Comparison of ENCODE assay signal across 1 cellular context in genomic region chr12:68344126-68344525, GRCh38.
TF ChIP-seq lines count a peak whose summit lies in the region.

No MANE protein-coding gene starts in this region.

TF ChIP-seq in HepG2, 621 proteins besides CTCF, POLR2A, EP300 and RAD21 (continued from another document and continues in another):
- TF ChIP-seq, protein P1, sequence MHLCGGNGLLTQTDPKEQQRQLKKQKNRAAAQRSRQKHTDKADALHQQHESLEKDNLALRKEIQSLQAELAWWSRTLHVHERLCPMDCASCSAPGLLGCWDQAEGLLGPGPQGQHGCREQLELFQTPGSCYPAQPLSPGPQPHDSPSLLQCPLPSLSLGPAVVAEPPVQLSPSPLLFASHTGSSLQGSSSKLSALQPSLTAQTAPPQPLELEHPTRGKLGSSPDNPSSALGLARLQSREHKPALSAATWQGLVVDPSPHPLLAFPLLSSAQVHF (CRISPR knock-in tag; IDR thresholded peaks at IDR 0.05), result no peak
- TF ChIP-seq XRCC5 (optimal IDR thresholded peaks at IDR 0.05; ENCODE audit: low read length), result no peak
- TF ChIP-seq HIC2 (CRISPR knock-in tag; IDR thresholded peaks at IDR 0.05; ENCODE audit: low read depth), result no peak
- TF ChIP-seq ZNF367 (CRISPR knock-in tag; IDR thresholded peaks at IDR 0.05; ENCODE audit: borderline replicate concordance), result no peak
- no peak for TF ChIP-seq XBP1 (CRISPR knock-in tag; IDR thresholded peaks at IDR 0.05)
- TF ChIP-seq, protein P2, sequence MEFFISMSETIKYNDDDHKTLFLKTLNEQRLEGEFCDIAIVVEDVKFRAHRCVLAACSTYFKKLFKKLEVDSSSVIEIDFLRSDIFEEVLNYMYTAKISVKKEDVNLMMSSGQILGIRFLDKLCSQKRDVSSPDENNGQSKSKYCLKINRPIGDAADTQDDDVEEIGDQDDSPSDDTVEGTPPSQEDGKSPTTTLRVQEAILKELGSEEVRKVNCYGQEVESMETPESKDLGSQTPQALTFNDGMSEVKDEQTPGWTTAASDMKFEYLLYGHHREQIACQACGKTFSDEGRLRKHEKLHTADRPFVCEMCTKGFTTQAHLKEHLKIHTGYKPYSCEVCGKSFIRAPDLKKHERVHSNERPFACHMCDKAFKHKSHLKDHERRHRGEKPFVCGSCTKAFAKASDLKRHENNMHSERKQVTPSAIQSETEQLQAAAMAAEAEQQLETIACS (CRISPR knock-in tag; IDR thresholded peaks at IDR 0.05), result no peak
- TF ChIP-seq ZBED4 (CRISPR knock-in tag; IDR thresholded peaks at IDR 0.05; ENCODE audit: borderline replicate concordance), result no peak
- TF ChIP-seq, protein P3, sequence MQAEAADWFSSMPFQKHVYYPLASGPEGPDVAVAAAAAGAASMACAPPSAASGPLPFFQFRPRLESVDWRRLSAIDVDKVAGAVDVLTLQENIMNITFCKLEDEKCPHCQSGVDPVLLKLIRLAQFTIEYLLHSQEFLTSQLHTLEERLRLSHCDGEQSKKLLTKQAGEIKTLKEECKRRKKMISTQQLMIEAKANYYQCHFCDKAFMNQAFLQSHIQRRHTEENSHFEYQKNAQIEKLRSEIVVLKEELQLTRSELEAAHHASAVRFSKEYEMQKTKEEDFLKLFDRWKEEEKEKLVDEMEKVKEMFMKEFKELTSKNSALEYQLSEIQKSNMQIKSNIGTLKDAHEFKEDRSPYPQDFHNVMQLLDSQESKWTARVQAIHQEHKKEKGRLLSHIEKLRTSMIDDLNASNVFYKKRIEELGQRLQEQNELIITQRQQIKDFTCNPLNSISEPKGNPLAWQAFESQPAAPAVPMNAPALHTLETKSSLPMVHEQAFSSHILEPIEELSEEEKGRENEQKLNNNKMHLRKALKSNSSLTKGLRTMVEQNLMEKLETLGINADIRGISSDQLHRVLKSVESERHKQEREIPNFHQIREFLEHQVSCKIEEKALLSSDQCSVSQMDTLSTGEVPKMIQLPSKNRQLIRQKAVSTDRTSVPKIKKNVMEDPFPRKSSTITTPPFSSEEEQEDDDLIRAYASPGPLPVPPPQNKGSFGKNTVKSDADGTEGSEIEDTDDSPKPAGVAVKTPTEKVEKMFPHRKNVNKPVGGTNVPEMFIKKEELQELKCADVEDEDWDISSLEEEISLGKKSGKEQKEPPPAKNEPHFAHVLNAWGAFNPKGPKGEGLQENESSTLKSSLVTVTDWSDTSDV (CRISPR knock-in tag; IDR thresholded peaks at IDR 0.05), result no peak
- no peak for TF ChIP-seq REL (CRISPR knock-in tag; conservative IDR thresholded peaks at IDR 0.05)
- no peak for TF ChIP-seq GPN1 (CRISPR knock-in tag; IDR thresholded peaks at IDR 0.05; ENCODE audit: borderline replicate concordance)
- TF ChIP-seq ZBTB1 (CRISPR knock-in tag; IDR thresholded peaks at IDR 0.05; ENCODE audit: borderline replicate concordance), result no peak
- TF ChIP-seq, protein P4, sequence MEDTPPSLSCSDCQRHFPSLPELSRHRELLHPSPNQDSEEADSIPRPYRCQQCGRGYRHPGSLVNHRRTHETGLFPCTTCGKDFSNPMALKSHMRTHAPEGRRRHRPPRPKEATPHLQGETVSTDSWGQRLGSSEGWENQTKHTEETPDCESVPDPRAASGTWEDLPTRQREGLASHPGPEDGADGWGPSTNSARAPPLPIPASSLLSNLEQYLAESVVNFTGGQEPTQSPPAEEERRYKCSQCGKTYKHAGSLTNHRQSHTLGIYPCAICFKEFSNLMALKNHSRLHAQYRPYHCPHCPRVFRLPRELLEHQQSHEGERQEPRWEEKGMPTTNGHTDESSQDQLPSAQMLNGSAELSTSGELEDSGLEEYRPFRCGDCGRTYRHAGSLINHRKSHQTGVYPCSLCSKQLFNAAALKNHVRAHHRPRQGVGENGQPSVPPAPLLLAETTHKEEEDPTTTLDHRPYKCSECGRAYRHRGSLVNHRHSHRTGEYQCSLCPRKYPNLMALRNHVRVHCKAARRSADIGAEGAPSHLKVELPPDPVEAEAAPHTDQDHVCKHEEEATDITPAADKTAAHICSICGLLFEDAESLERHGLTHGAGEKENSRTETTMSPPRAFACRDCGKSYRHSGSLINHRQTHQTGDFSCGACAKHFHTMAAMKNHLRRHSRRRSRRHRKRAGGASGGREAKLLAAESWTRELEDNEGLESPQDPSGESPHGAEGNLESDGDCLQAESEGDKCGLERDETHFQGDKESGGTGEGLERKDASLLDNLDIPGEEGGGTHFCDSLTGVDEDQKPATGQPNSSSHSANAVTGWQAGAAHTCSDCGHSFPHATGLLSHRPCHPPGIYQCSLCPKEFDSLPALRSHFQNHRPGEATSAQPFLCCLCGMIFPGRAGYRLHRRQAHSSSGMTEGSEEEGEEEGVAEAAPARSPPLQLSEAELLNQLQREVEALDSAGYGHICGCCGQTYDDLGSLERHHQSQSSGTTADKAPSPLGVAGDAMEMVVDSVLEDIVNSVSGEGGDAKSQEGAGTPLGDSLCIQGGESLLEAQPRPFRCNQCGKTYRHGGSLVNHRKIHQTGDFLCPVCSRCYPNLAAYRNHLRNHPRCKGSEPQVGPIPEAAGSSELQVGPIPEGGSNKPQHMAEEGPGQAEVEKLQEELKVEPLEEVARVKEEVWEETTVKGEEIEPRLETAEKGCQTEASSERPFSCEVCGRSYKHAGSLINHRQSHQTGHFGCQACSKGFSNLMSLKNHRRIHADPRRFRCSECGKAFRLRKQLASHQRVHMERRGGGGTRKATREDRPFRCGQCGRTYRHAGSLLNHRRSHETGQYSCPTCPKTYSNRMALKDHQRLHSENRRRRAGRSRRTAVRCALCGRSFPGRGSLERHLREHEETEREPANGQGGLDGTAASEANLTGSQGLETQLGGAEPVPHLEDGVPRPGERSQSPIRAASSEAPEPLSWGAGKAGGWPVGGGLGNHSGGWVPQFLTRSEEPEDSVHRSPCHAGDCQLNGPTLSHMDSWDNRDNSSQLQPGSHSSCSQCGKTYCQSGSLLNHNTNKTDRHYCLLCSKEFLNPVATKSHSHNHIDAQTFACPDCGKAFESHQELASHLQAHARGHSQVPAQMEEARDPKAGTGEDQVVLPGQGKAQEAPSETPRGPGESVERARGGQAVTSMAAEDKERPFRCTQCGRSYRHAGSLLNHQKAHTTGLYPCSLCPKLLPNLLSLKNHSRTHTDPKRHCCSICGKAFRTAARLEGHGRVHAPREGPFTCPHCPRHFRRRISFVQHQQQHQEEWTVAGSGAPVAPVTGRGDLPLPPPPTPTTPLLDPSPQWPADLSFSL (CRISPR knock-in tag; IDR thresholded peaks at IDR 0.05), result no peak
- no peak for TF ChIP-seq ZNF780A (CRISPR knock-in tag; IDR thresholded peaks at IDR 0.05)
- TF ChIP-seq ZSCAN31 (CRISPR knock-in tag; IDR thresholded peaks at IDR 0.05; ENCODE audit: low read depth), result 0 out of 2 replicates have a peak, but pooled peaks have one; percentile 27
- TF ChIP-seq FOXK2 (IDR thresholded peaks at IDR 0.05), result 0 out of 2 replicates have a peak, but pooled peaks have one; percentile 55
- TF ChIP-seq ZNF547 (CRISPR knock-in tag; IDR thresholded peaks at IDR 0.05), result no peak
- TF ChIP-seq ZNF180 (CRISPR knock-in tag; IDR thresholded peaks at IDR 0.05; ENCODE audit: borderline replicate concordance, low read depth), result no peak
- TF ChIP-seq NR3C1 (CRISPR knock-in tag; IDR thresholded peaks at IDR 0.05), result no peak
- no peak for TF ChIP-seq ELF1 (CRISPR knock-in tag; IDR thresholded peaks at IDR 0.05)
- TF ChIP-seq, protein P5, sequence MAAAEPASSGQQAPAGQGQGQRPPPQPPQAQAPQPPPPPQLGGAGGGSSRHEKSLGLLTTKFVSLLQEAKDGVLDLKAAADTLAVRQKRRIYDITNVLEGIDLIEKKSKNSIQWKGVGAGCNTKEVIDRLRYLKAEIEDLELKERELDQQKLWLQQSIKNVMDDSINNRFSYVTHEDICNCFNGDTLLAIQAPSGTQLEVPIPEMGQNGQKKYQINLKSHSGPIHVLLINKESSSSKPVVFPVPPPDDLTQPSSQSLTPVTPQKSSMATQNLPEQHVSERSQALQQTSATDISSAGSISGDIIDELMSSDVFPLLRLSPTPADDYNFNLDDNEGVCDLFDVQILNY (CRISPR knock-in tag; conservative IDR thresholded peaks at IDR 0.05), result no peak
- 0 out of 2 replicates have a peak, but pooled peaks have one; percentile 54 for TF ChIP-seq PITX1 (CRISPR knock-in tag; IDR thresholded peaks at IDR 0.05)
- no peak for TF ChIP-seq SRSF1 (optimal IDR thresholded peaks at IDR 0.05; ENCODE audit: low read depth, low read length)
- TF ChIP-seq, protein P6, sequence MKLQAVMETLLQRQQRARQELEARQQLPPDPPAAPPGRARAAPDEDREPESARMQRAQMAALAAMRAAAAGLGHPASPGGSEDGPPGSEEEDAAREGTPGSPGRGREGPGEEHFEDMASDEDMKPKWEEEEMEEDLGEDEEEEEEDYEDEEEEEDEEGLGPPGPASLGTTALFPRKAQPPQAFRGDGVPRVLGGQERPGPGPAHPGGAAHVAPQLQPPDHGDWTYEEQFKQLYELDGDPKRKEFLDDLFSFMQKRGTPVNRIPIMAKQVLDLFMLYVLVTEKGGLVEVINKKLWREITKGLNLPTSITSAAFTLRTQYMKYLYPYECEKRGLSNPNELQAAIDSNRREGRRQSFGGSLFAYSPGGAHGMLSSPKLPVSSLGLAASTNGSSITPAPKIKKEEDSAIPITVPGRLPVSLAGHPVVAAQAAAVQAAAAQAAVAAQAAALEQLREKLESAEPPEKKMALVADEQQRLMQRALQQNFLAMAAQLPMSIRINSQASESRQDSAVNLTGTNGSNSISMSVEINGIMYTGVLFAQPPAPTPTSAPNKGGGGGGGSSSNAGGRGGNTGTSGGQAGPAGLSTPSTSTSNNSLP (IDR thresholded peaks at IDR 0.05; ENCODE audit: low read depth, low read length), result peak; percentile 88
- TF ChIP-seq MTF2 (CRISPR knock-in tag; IDR thresholded peaks at IDR 0.05; ENCODE audit: borderline replicate concordance), result no peak
- no peak for TF ChIP-seq NFKB2 (CRISPR knock-in tag; IDR thresholded peaks at IDR 0.05; ENCODE audit: borderline replicate concordance)
- TF ChIP-seq, protein P7, sequence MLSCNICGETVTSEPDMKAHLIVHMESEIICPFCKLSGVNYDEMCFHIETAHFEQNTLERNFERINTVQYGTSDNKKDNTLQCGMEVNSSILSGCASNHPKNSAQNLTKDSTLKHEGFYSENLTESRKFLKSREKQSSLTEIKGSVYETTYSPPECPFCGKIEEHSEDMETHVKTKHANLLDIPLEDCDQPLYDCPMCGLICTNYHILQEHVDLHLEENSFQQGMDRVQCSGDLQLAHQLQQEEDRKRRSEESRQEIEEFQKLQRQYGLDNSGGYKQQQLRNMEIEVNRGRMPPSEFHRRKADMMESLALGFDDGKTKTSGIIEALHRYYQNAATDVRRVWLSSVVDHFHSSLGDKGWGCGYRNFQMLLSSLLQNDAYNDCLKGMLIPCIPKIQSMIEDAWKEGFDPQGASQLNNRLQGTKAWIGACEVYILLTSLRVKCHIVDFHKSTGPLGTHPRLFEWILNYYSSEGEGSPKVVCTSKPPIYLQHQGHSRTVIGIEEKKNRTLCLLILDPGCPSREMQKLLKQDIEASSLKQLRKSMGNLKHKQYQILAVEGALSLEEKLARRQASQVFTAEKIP (CRISPR knock-in tag; IDR thresholded peaks at IDR 0.05; ENCODE audit: borderline replicate concordance), result no peak
- peak; percentile 83 for TF ChIP-seq PAXIP1 (CRISPR knock-in tag; conservative IDR thresholded peaks at IDR 0.05)
- TF ChIP-seq DNMT3B (CRISPR knock-in tag; conservative IDR thresholded peaks at IDR 0.05), result no peak
- TF ChIP-seq ZNF598 (CRISPR knock-in tag; IDR thresholded peaks at IDR 0.05; ENCODE audit: borderline replicate concordance), result no peak
